20 cellular contexts compared by ENCODE assay signal in the genomic region with DNA sequence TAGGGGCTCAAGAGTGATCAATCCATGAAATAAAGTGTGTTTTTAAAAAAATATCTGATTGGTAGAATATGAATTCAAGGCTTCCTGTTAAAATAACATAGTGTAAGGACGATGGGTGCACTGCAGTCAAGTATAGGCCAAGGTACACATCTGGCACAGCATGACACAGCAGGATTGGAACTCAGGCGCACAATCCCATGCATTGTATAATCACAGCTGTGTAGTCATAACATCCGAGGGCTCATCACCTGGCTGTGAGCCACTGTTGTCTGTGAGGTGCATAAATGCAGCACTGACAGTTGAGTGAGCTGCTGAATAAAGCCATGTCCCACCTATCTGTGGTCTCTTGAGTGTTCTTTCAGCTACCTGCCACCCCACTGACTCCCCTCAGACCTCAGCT.
DNase-seq lines count a peak whose midpoint lies in the region; ATAC-seq and TF ChIP-seq lines count a peak whose summit lies in the region.
"Had no signal": no experiment of that assay in that cellular context is flagged by ENCODE, and none has a peak within 500 bp of the region (broad histone marks: within the 10 kb centered on the region; RNA-seq: fewer than 3 reads in every experiment).

No MANE protein-coding gene starts in this region.

- H3K27ac Mint-ChIP-seq in stimulated activated effector memory CD8-positive, alpha-beta T cell treated with anti-CD3 and anti-CD28 coated beads, Interleukin-12 subunit alpha, Interleukin-12 subunit beta, amount 100 ng/mL, for 72 hours, result no peak overlapping the region
- H3K27ac Mint-ChIP-seq: activated naive CD4-positive, alpha-beta T cell treated with anti-CD3 and anti-CD28 coated beads, Interleukin-2, amount 50 U/mL, for 72 hours had no signal

- H3K27me3 ChIP-seq in MG63 (no peaks in the 10 kb centered on the region), upper lobe of left lung (no peaks in the 10 kb centered on the region)
- H3K27me3 ChIP-seq: right atrium auricular region had no signal

- H3K4me1 ChIP-seq in upper lobe of left lung, result peaks cover 0 to 6% (median 1%) of the 10 kb centered on the region in 4 donors
- H3K4me1 ChIP-seq: right atrium auricular region had no signal

- no peaks in the 10 kb centered on the region for H3K4me1 Mint-ChIP-seq in stimulated activated effector memory CD8-positive, alpha-beta T cell treated with anti-CD3 and anti-CD28 coated beads, Interleukin-12 subunit alpha, Interleukin-12 subunit beta, amount 100 ng/mL, for 72 hours

- no peak overlapping the region for H3K27ac ChIP-seq in upper lobe of left lung
- H3K27ac ChIP-seq: right atrium auricular region had no signal

- DNase-seq in Daoy (ENCODE audit: low read depth) (peak; percentile 33), MG63 (peak; percentile 30), fibroblast of gingiva (ENCODE audit: low read depth) (peak; percentile 15), NCI-H1048 (lab: John Stamatoyannopoulos, UW) (no peak), upper lobe of left lung (no peak), cerebellum (ENCODE audit: low spot score) (no peak)
- DNase-seq in stimulated activated effector memory CD8-positive, alpha-beta T cell treated with anti-CD3 and anti-CD28 coated beads, Interleukin-12 subunit alpha, Interleukin-12 subunit beta, amount 100 ng/mL, for 72 hours (ENCODE audit: low spot score in 2 of 2), result no peak
- DNase-seq: activated CD4-positive, alpha-beta T cell treated with anti-CD3 and anti-CD28 coated beads for 1 hour; activated T-cell treated with anti-CD3 and anti-CD28 coated beads, Interleukin-2, amount 50 U/mL, for 48 hours; AML-193; DMS79 treated with DMSO at 0.1 percent for 48 hours; foreskin melanocyte; H7; NCI-H1417 treated with DMSO at 0.1 percent for 48 hours; NCI-H69; occipital lobe; Right ventricle myocardium superior; SW 1271 had no signal

- TF ChIP-seq EP300 in upper lobe of left lung (IDR thresholded peaks at IDR 0.05), result no peak

- no peaks in the 10 kb centered on the region for H3K36me3 Mint-ChIP-seq in stimulated activated effector memory CD8-positive, alpha-beta T cell treated with anti-CD3 and anti-CD28 coated beads, Interleukin-12 subunit alpha, Interleukin-12 subunit beta, amount 100 ng/mL, for 72 hours
- H3K36me3 Mint-ChIP-seq: activated naive CD4-positive, alpha-beta T cell treated with anti-CD3 and anti-CD28 coated beads, Interleukin-2, amount 50 U/mL, for 72 hours had no signal

- no peak overlapping the region for H3K4me3 ChIP-seq in MG63
- H3K4me3 ChIP-seq in upper lobe of left lung, result no peak overlapping the region
- H3K4me3 ChIP-seq: right atrium auricular region had no signal

- TF ChIP-seq POLR2A in upper lobe of left lung (IDR thresholded peaks at IDR 0.05), result no peak

- no peak overlapping the region for H3K4me3 Mint-ChIP-seq in stimulated activated effector memory CD8-positive, alpha-beta T cell treated with anti-CD3 and anti-CD28 coated beads, Interleukin-12 subunit alpha, Interleukin-12 subunit beta, amount 100 ng/mL, for 72 hours

- no peaks in the 10 kb centered on the region for H3K9me3 Mint-ChIP-seq in stimulated activated effector memory CD8-positive, alpha-beta T cell treated with anti-CD3 and anti-CD28 coated beads, Interleukin-12 subunit alpha, Interleukin-12 subunit beta, amount 100 ng/mL, for 72 hours
- H3K9me3 Mint-ChIP-seq: activated naive CD4-positive, alpha-beta T cell treated with anti-CD3 and anti-CD28 coated beads, Interleukin-2, amount 50 U/mL, for 72 hours had no signal

- no peak for TF ChIP-seq CTCF in upper lobe of left lung (IDR thresholded peaks at IDR 0.05)

- H3K36me3 ChIP-seq in MG63, result no peaks in the 10 kb centered on the region
- no peaks in the 10 kb centered on the region for H3K36me3 ChIP-seq in upper lobe of left lung
- H3K36me3 ChIP-seq: right atrium auricular region had no signal

- peak; percentile 13 for ATAC-seq in stimulated activated effector memory CD8-positive, alpha-beta T cell treated with anti-CD3 and anti-CD28 coated beads, Interleukin-12 subunit alpha, Interleukin-12 subunit beta, amount 100 ng/mL, for 72 hours
- no peak for ATAC-seq in upper lobe of left lung (ENCODE audit: low FRiP score in 2 of 2)
- ATAC-seq: activated naive CD4-positive, alpha-beta T cell treated with anti-CD3 and anti-CD28 coated beads, Interleukin-2, amount 50 U/mL, for 72 hours had no signal

- H3K9me3 ChIP-seq in MG63 (no peaks in the 10 kb centered on the region), upper lobe of left lung (no peaks in the 10 kb centered on the region)
- H3K9me3 ChIP-seq: right atrium auricular region had no signal

- 47 to 57% methylated on average over 3 of the region's 3 CpGs for WGBS in upper lobe of left lung, 2 donors

Comparison
In these comparisons a context has a peak if more than half of its experiments do, and no peak if none do; other contexts are left out.
1. DNase-seq: peak in Daoy (single experiment), MG63 (single experiment) and fibroblast of gingiva (single experiment); none in stimulated activated effector memory CD8-positive, alpha-beta T cell treated with anti-CD3 and anti-CD28 coated beads, Interleukin-12 subunit alpha, Interleukin-12 subunit beta, amount 100 ng/mL, for 72 hours (0 of 2), NCI-H1048 (single experiment), upper lobe of left lung (0 of 2) and cerebellum (single experiment).